Comparison of ENCODE assay signal across 17 cellular contexts in genomic region chr7:118053353-118053752, GRCh38.
"Had no signal": no experiment of that assay in that cellular context is flagged by ENCODE, and none has a peak within 500 bp of the region (broad histone marks: within the 10 kb centered on the region; RNA-seq: fewer than 3 reads in every experiment).

No MANE protein-coding gene starts in this region.

- H3K9me3 ChIP-seq: colonic mucosa, heart left ventricle, psoas muscle, right lobe of liver, spleen, upper lobe of right lung had no signal

- ATAC-seq: heart left ventricle, left lobe of liver, psoas muscle, upper lobe of right lung had no signal

- H3K36me3 ChIP-seq: colonic mucosa, heart left ventricle, right lobe of liver, spleen, upper lobe of right lung had no signal

- H3K4me3 Mint-ChIP-seq: activated CD4-positive, alpha-beta memory T cell treated with anti-CD3 and anti-CD28 coated beads for 36 hours; nephron had no signal

- H3K4me1 ChIP-seq: colonic mucosa, heart left ventricle, psoas muscle, right lobe of liver, spleen, upper lobe of right lung had no signal

- DNase-seq: activated CD4-positive, alpha-beta memory T cell treated with anti-CD3 and anti-CD28 coated beads for 36 hours; activated CD4-positive, alpha-beta T cell treated with anti-CD3 and anti-CD28 coated beads for 1 hour; activated naive CD4-positive, alpha-beta T cell treated with Interleukin-2 at 50 U/mL for 16 hours; colonic mucosa; foreskin melanocyte; heart left ventricle; mesenchymal stem cell; occipital lobe; psoas muscle; spleen; stimulated activated CD4-positive, alpha-beta T cell treated with anti-CD3 and anti-CD28 coated beads, Interleukin-1b, Interleukin-23, amount 100 ng/mL, for 48 hours; stimulated activated naive CD4-positive, alpha-beta T cell; T1000; upper lobe of right lung had no signal

- H3K27ac ChIP-seq: colonic mucosa, heart left ventricle, psoas muscle, right lobe of liver, spleen, upper lobe of right lung had no signal

- H3K4me3 ChIP-seq: colonic mucosa, heart left ventricle, psoas muscle, right lobe of liver, spleen, upper lobe of right lung had no signal

- H3K27ac Mint-ChIP-seq: activated CD4-positive, alpha-beta memory T cell treated with anti-CD3 and anti-CD28 coated beads for 36 hours; nephron had no signal

- H3K27me3 ChIP-seq: colonic mucosa, heart left ventricle, right lobe of liver, spleen, upper lobe of right lung had no signal

- H3K36me3 Mint-ChIP-seq: activated CD4-positive, alpha-beta memory T cell treated with anti-CD3 and anti-CD28 coated beads for 36 hours had no signal

- H3K9me3 Mint-ChIP-seq: activated CD4-positive, alpha-beta memory T cell treated with anti-CD3 and anti-CD28 coated beads for 36 hours; nephron had no signal

- H3K4me1 Mint-ChIP-seq: nephron had no signal
